In genomic region chr6:156691018-156691417, GRCh38 we compare ENCODE assay signal across 13 cellular contexts.
DNase-seq lines count a peak whose midpoint lies in the region; ATAC-seq, FAIRE-seq and TF ChIP-seq lines count a peak whose summit lies in the region.
"Had no signal": no experiment of that assay in that cellular context is flagged by ENCODE, and none has a peak within 500 bp of the region (broad histone marks: within the 10 kb centered on the region; RNA-seq: fewer than 3 reads in every experiment).

No MANE protein-coding gene starts in this region.

- ATAC-seq in HG02642 (IDR thresholded peaks at IDR 0.05; ENCODE audit: poor library complexity, unreplicated experiment) (peak; percentile 56), HG03457 (IDR thresholded peaks at IDR 0.05; ENCODE audit: unreplicated experiment) (peak; percentile 49)
- ATAC-seq: natural killer cell had no signal

- intact Hi-C loops in posterior vena cava (cut with DNase I), result loop anchor here in 1 of 2 donors (5.0 kb wide), 1 partner anchor 131 kb away; no protein-coding TSS in a partner anchor

- TF ChIP-seq CTCF in GM10266 (IDR thresholded peaks at IDR 0.05; ENCODE audit: control insufficient read depth, insufficient read depth, low read depth, missing control alignments), result no peak

- FAIRE-seq in GM19239 (lab: Jason Lieb, UNC), result peak; percentile 99

- DNase-seq in GM10266 (ENCODE audit: extremely low spot score), result peak; percentile 77
- no peak for DNase-seq in GM19239 (ENCODE audit: insufficient read length, low spot score)
- DNase-seq in C1 segment of cervical spinal cord (lab: John Stamatoyannopoulos, UW), result no peak
- no peak for DNase-seq in NCI-H2081 (lab: John Stamatoyannopoulos, UW)
- DNase-seq in posterior vena cava (ENCODE audit: low spot score), result no peak
- no peak for DNase-seq in midbrain (lab: John Stamatoyannopoulos, UW)
- DNase-seq: amniotic stem cell, GDM1, natural killer cell, NCI-H187 treated with DMSO at 0.1 percent for 48 hours, spleen had no signal
